10 cellular contexts compared by ENCODE assay signal in the genomic region with DNA sequence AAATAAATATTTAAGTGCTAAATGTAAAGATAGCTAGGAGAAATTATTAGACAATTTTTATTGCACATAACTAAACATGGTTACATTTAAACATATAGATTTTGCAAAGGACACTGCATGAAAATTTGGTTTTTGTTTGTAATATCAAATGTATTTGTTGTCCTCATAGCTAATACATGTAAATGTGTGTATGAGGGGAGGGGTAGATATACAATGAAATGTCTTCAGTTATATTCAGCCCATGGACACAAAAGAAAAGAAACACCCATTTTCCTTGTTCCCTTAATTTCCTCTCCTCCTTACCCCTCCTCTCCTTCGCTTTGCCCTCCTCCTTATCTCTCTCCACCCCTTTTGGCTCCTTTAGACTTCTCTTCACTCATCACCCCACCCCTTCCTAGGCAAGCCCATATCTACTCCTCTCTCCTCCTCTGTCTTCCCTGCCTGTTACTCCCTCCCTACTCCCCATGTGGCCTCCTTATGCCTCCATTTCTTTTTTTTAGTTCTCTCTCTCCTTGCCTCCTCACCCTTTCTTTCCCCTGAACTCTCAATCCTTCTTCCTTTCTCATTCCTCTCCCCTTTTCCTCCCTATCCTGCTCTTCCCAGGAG. TPM values are rescaled to one million over a fixed set of nuclear protein-coding genes. Genes with fewer than 3 reads are reported as not detected.
A peak's percentile ranks its signal among the peaks of the same experiment; 100 is the strongest.
DNase-seq lines count a peak whose midpoint lies in the region; ATAC-seq, FAIRE-seq and TF ChIP-seq lines count a peak whose summit lies in the region.
"Had no signal": no experiment of that assay in that cellular context is flagged by ENCODE, and none has a peak within 500 bp of the region (broad histone marks: within the 10 kb centered on the region; RNA-seq: fewer than 3 reads in every experiment).

No MANE protein-coding gene starts in this region.

- TF ChIP-seq CTCF in GM12878 (IDR thresholded peaks at IDR 0.05 in 2 of 3, conservative IDR thresholded peaks at IDR 0.05 in 1 of 3; ENCODE audit: control insufficient read depth in 2 of 3, extremely low read depth in 1 of 3, insufficient read depth in 1 of 3, low read depth in 3 of 3, low read length in 3 of 3): no peak

- H3K36me3 ChIP-seq in GM12878 (ENCODE audit: control insufficient read depth in 2 of 2, insufficient read depth in 2 of 2, low read length in 1 of 2): no peaks in the 10 kb centered on the region

- intact Hi-C loops in GM12878 (cut with micrococcal nuclease; ENCODE audit: unreplicated experiment): no loop called here

- H3K9ac ChIP-seq in GM12878 (ENCODE audit: control insufficient read depth, insufficient read depth, low read length): no peak overlapping the region

- no peaks in the 10 kb centered on the region for H3K4me1 ChIP-seq in GM12878 (ENCODE audit: control insufficient read depth, insufficient read depth, low read length)

- WGBS in GM12878 (ENCODE audit: insufficient coverage, insufficient replicate concordance, low lambda C conversion rate, missing lambda C conversion rate): 0% methylated on average over 1 of the region's 1 CpG

- RAD21 ChIA-PET in GM12878 (lab: Charles Lee; ENCODE audit: unreplicated experiment): interaction anchor here (1.3 to 4.5 kb wide), 3 partner anchors 8 to 451 kb away, joined by 3 to 54 read pairs (median 4); no protein-coding TSS in a partner anchor

- POLR2A ChIA-PET in GM12878 (lab: Charles Lee): interaction anchor here (1.1 kb wide), 1 partner anchor 8 kb away, joined by 3 read pairs; no protein-coding TSS in a partner anchor

- no peaks in the 10 kb centered on the region for H4K20me1 ChIP-seq in GM12878 (ENCODE audit: control insufficient read depth, insufficient read depth)

- ATAC-seq in GM12878 (no peak), HG03095 (IDR thresholded peaks at IDR 0.05; ENCODE audit: unreplicated experiment) (no peak), GM18519 (IDR thresholded peaks at IDR 0.05; ENCODE audit: low FRiP score, unreplicated experiment) (no peak), GM19455 (IDR thresholded peaks at IDR 0.05; ENCODE audit: unreplicated experiment) (no peak)

- no peak for FAIRE-seq in GM12878 (lab: Jason Lieb, UNC)

- CTCF ChIA-PET in GM12878 (lab: Yijun Ruan, JAX): interaction anchor here (0.7 to 2.6 kb wide), 6 partner anchors 8 to 452 kb away, joined by 3 to 20 read pairs (median 6); no protein-coding TSS in a partner anchor

- BruUV-seq in GM12878 (replicated peaks; lab: Mats Ljungman, UMichigan): no TSS peak

- no peak overlapping the region for H3K4me2 ChIP-seq in GM12878 (ENCODE audit: control insufficient read depth, insufficient read depth)

- in situ Hi-C loops in GM12878 (cut with MboI): no loop called here

- SMC1A ChIA-PET in GM12878 (lab: Charles Lee; ENCODE audit: uncharacterized antibody, unreplicated experiment): interaction anchor here (0.6 to 9.9 kb wide), 7 partner anchors 8 to 468 kb away, joined by 3 to 172 read pairs (median 4); no protein-coding TSS in a partner anchor

- H3K27me3 ChIP-seq in GM12878 (replicated peaks in 1 of 2; ENCODE audit: control insufficient read depth in 2 of 2, insufficient read depth in 2 of 2, low read length in 1 of 2) (no peaks in the 10 kb centered on the region), layer of hippocampus (ENCODE audit: control insufficient read depth, insufficient read depth, low read length) (no peaks in the 10 kb centered on the region)

- H3K4me3 ChIP-seq in GM12878: no peak overlapping the region
- peak overlapping the region; percentile 4 to 40 (median 28) for H3K4me3 ChIP-seq in skin epidermis

- H3K9me3 ChIP-seq in GM12878 (replicated peaks; ENCODE audit: control insufficient read depth, insufficient read depth, low read length): no peaks in the 10 kb centered on the region

- no peak for TF ChIP-seq EP300 in GM12878 (IDR thresholded peaks at IDR 0.05; ENCODE audit: borderline replicate concordance in 1 of 2, control insufficient read depth in 1 of 2, low read depth in 2 of 2, low read length in 2 of 2)

- H3K27ac ChIP-seq in GM12878 (ENCODE audit: control insufficient read depth, insufficient read depth): no peak overlapping the region
- H3K27ac ChIP-seq in layer of hippocampus (ENCODE audit: low read depth, low read length): peak overlapping the region; percentile 31
- H3K27ac ChIP-seq in skin epidermis: peak overlapping the region in 19 of 21 experiments; percentile 28 to 92 (median 71)

- H3K79me2 ChIP-seq in GM12878 (ENCODE audit: control insufficient read depth, insufficient read depth, low read length): no peaks in the 10 kb centered on the region

- DNase-seq in GM04503 (ENCODE audit: low read depth): peak; percentile 89
- DNase-seq in GM12878 (ENCODE audit: low read depth, low spot score): no peak
- no peak for DNase-seq in activated CD4-positive, alpha-beta T cell treated with anti-CD3 and anti-CD28 coated beads, Interleukin-2, amount 50 U/mL, for 48 hours
- DNase-seq: caudate nucleus, posterior cingulate gyrus had no signal

- H2AFZ ChIP-seq in GM12878 (ENCODE audit: control insufficient read depth, low read depth, low read length): no peak overlapping the region

- no peak for TF ChIP-seq RAD21 in GM12878 (IDR thresholded peaks at IDR 0.05; ENCODE audit: insufficient read depth, low read depth, low read length)

- TF ChIP-seq POLR2A in GM12878 (IDR thresholded peaks at IDR 0.05; ENCODE audit: low read depth, low read length): no peak

TF ChIP-seq in GM12878, 131 proteins besides CTCF, POLR2A, EP300 and RAD21:
- TF ChIP-seq TCF7 (IDR thresholded peaks at IDR 0.05; ENCODE audit: borderline replicate concordance) (no peak), ZBTB33 (IDR thresholded peaks at IDR 0.05) (no peak), YBX1 (IDR thresholded peaks at IDR 0.05) (0 out of 2 replicates have a peak, but pooled peaks have one; percentile 32), HDGF (IDR thresholded peaks at IDR 0.05) (no peak)
- TF ChIP-seq, protein P1, sequence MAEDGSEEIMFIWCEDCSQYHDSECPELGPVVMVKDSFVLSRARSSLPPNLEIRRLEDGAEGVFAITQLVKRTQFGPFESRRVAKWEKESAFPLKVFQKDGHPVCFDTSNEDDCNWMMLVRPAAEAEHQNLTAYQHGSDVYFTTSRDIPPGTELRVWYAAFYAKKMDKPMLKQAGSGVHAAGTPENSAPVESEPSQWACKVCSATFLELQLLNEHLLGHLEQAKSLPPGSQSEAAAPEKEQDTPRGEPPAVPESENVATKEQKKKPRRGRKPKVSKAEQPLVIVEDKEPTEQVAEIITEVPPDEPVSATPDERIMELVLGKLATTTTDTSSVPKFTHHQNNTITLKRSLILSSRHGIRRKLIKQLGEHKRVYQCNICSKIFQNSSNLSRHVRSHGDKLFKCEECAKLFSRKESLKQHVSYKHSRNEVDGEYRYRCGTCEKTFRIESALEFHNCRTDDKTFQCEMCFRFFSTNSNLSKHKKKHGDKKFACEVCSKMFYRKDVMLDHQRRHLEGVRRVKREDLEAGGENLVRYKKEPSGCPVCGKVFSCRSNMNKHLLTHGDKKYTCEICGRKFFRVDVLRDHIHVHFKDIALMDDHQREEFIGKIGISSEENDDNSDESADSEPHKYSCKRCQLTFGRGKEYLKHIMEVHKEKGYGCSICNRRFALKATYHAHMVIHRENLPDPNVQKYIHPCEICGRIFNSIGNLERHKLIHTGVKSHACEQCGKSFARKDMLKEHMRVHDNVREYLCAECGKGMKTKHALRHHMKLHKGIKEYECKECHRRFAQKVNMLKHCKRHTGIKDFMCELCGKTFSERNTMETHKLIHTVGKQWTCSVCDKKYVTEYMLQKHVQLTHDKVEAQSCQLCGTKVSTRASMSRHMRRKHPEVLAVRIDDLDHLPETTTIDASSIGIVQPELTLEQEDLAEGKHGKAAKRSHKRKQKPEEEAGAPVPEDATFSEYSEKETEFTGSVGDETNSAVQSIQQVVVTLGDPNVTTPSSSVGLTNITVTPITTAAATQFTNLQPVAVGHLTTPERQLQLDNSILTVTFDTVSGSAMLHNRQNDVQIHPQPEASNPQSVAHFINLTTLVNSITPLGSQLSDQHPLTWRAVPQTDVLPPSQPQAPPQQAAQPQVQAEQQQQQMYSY (CRISPR knock-in tag; IDR thresholded peaks at IDR 0.05): no peak
TF ChIP-seq in GM12878: peak in this region for 1.

RNA-seq across cellular contexts. Expression of gene COL3A1, which starts 1.4 kb away (rescaled TPM):
- 0.17 TPM in 1 of 2 replicates, not detected in the other for total RNA-seq in GM12878 (2013; cell fraction: nucleolus; rRNA removed)
- total RNA-seq in GM12878 (2014; rRNA removed) (0.11 and 0.16 TPM in 2 replicates), GM12878 (2014; rRNA removed; fragmentation: Illumina TruSeq; extraction: Trizol) (0.04 and 0.09 TPM in 2 replicates), GM12878 (2021) (0.67 and 0.74 TPM in 2 replicates)
- 0.08 TPM for polyA plus RNA-seq in GM12878 (2011; ENCODE audit: low read depth)
- polyA plus RNA-seq in GM12878 (2011; rRNA removed) (not detected in 2 replicates), GM12878 (2014; fragmentation: Illumina TruSeq; extraction: Trizol) (0.06 and 0.32 TPM in 2 replicates), GM12878 (2014; fragmentation: Nextera tagmentation; extraction: Ambion mirVana) (under 1 TPM in 1 of 2 experiments, not detected in 1; 0.07 TPM), GM12878 (2014; rRNA removed) (0.09 and 0.11 TPM in 2 replicates), GM12878 (2016; fragmentation: Nextera tagmentation; extraction: Ambion mirVana) (under 1 TPM; 0.16 to 0.27 TPM)
- polyA plus RNA-seq in GM12878 (2011; cell fraction: cytosol; rRNA removed): not detected in 2 replicates
- not detected in 2 replicates for polyA plus RNA-seq in GM12878 (2011; cell fraction: nucleus; rRNA removed)
- polyA plus RNA-seq in GM12878 (2012): 0.07 and 0.10 TPM in 2 replicates
- not detected in 2 replicates for polyA minus RNA-seq in GM12878 (2011; rRNA and poly(A)+ RNA removed)
- polyA minus RNA-seq in GM12878 (2011; cell fraction: cytosol; rRNA and poly(A)+ RNA removed): not detected in 2 replicates
- not detected in 2 replicates for polyA minus RNA-seq in GM12878 (2011; cell fraction: nucleus; rRNA and poly(A)+ RNA removed)
